1 cellular context compared by ENCODE assay signal in the genomic region with DNA sequence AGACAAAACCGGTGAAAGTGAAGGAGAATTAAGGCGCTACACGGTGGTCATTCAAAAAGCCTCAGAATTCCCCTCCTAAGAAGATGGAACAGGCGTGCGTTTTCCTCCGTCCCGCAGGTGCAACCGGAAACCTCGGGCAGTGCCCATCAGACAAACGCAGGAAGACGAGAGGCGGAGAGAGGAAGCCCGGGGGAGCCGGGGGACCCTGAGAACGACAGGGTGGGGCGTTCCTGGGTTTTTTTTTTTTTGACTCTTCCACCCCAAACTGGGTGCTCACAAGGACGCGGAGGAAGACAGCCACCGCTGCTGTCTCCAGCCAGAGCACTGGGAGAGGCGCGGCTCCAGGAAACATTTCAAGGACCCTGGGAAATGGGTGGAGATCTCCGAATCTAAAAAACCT.
TF ChIP-seq lines count a peak whose summit lies in the region.

No MANE protein-coding gene starts in this region.

TF ChIP-seq in H1, 55 proteins besides CTCF, POLR2A, EP300 and RAD21:
- TF ChIP-seq CHD1 (IDR thresholded peaks at IDR 0.05; ENCODE audit: low read depth, low read length) (no peak), SUZ12 (IDR thresholded peaks at IDR 0.05; ENCODE audit: low read length) (peak; percentile 15; the same call in 1 of the 2 replicates)
